ENCODE assay signal across 29 cellular contexts in the genomic region with DNA sequence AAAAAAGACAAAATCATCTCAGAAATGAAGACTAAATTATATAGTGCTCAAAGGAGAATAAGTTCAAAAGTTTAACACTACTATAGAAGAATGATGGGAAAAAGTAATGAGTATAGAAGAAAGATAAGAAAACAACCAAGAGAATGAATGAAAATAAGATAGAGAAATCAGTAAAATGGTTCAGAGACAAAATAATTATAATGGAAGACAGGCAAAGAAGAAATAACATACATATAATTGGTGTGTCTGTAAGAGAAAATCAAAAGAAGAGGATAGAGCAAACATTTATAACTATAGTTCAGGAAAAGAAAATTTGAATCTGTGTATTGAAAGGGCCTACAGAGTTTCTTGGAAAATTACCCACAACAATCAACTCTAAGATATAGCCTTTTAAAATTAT.
"Had no signal": no experiment of that assay in that cellular context is flagged by ENCODE, and none has a peak within 500 bp of the region (broad histone marks: within the 10 kb centered on the region; RNA-seq: fewer than 3 reads in every experiment).

No MANE protein-coding gene starts in this region.

- H3K27ac ChIP-seq: heart left ventricle, left lung, lower lobe of right lung, pancreas, prostate gland, skin epidermis, spleen, stomach, testis, thyroid gland, upper lobe of right lung had no signal

- H3K27me3 ChIP-seq: heart left ventricle, left lung, pancreas, spleen, stomach, testis, thyroid gland, upper lobe of right lung had no signal

- H3K36me3 ChIP-seq: heart left ventricle, left lung, lower lobe of right lung, pancreas, prostate gland, spleen, stomach, thyroid gland, upper lobe of right lung had no signal

- H3K9me3 ChIP-seq: pancreas, prostate gland, testis, thyroid gland, upper lobe of right lung had no signal

- H3K4me1 ChIP-seq: heart left ventricle, left lung, lower lobe of right lung, pancreas, prostate gland, spleen, stomach, testis, thyroid gland, upper lobe of right lung had no signal

- ATAC-seq: heart left ventricle; left colon; left lung; lower lobe of right lung; naive thymus-derived CD8-positive, alpha-beta T cell; pancreas; right cardiac atrium; sciatic nerve; stimulated activated memory B cell treated with anti-CD40 and anti-IgM and Interleukin-4, amounts not matched to agents 10 μg/mL and 1 μg/mL and 100 μg/mL, for 72 hours; stimulated activated naive CD8-positive, alpha-beta T cell treated with anti-CD3 and anti-CD28 coated beads, Interleukin-15, Interleukin-2, amounts not matched to agents 100 U/mL and 50 U/mL, for 24 hours; upper lobe of right lung had no signal

- H3K4me3 ChIP-seq: heart left ventricle, left lung, lower lobe of right lung, pancreas, prostate gland, skin epidermis, spleen, stomach, testis, thyroid gland, upper lobe of right lung had no signal

- FAIRE-seq: keratinocyte, pancreas, urothelium cell line had no signal

- DNase-seq: heart left ventricle; hypothalamus; left colon; left lung; lower lobe of right lung; mammary epithelial cell; mesenchymal stem cell; naive thymus-derived CD8-positive, alpha-beta T cell; nucleus accumbens; pancreas; posterior cingulate gyrus; retina; right cardiac atrium; spleen; stimulated activated CD4-positive, alpha-beta T cell treated with anti-CD3 and anti-CD28 coated beads, Interleukin-2, amount 100 ng/mL, for 48 hours; stimulated activated CD4-positive, alpha-beta T cell treated with anti-CD3 and anti-CD28 coated beads, Interleukin-4, amount 100 ng/mL, for 4 hours; stimulated activated CD8-positive, alpha-beta memory T cell treated with anti-CD3 and anti-CD28 coated beads, Interleukin-4, amount 100 ng/mL, for 48 hours; stimulated activated naive CD8-positive, alpha-beta T cell treated with anti-CD3 and anti-CD28 coated beads, Interleukin-15, Interleukin-2, amounts not matched to agents 100 U/mL and 50 U/mL, for 24 hours; stomach; testis; thyroid gland; trophoblast cell; upper lobe of right lung had no signal
